1 cellular context compared by ENCODE assay signal in genomic region chr17:81683584-81684441, GRCh38.
TF ChIP-seq lines count a peak whose summit lies in the region.

Gene ARL16 (minus strand): TSS chr17:81683797. CDS start chr17:81683753, 44 bp downstream.
Gene HGS (plus strand): TSS chr17:81684011. CDS start chr17:81684067, 56 bp downstream.

TF ChIP-seq in K562, 482 proteins besides CTCF, POLR2A, EP300 and RAD21 (continued from another document and continues in another):
- no peak; the same call in 1 of the 2 replicates for TF ChIP-seq BCOR (IDR thresholded peaks at IDR 0.05)
- TF ChIP-seq CBX5 (IDR thresholded peaks at IDR 0.05; ENCODE audit: borderline replicate concordance, low read depth): no peak
- no peak for TF ChIP-seq ZSCAN32 (CRISPR knock-in tag; IDR thresholded peaks at IDR 0.05)
- no peak for TF ChIP-seq HNRNPL (IDR thresholded peaks at IDR 0.05; ENCODE audit: low read depth, low read length)
- TF ChIP-seq FOXP1 (CRISPR knock-in tag; IDR thresholded peaks at IDR 0.05): no peak
- TF ChIP-seq RBM34 (IDR thresholded peaks at IDR 0.05; ENCODE audit: borderline replicate concordance, insufficient read depth, low read length): no peak
- TF ChIP-seq ERF (CRISPR knock-in tag; IDR thresholded peaks at IDR 0.05): 0 out of 2 replicates have a peak, but pooled peaks have one; percentile 37
- no peak for TF ChIP-seq AFF1 (IDR thresholded peaks at IDR 0.05; ENCODE audit: low read depth in 1 of 2, partially characterized antibody in 2 of 2)
- TF ChIP-seq LEF1 (IDR thresholded peaks at IDR 0.05): 0 out of 2 replicates have a peak, but pooled peaks have one; percentile 21
- no peak for TF ChIP-seq ZBTB43 (CRISPR knock-in tag; IDR thresholded peaks at IDR 0.05)
- no peak for TF ChIP-seq TCF7 (IDR thresholded peaks at IDR 0.05; ENCODE audit: borderline replicate concordance)
- peak; percentile 65 for TF ChIP-seq POU5F1 (IDR thresholded peaks at IDR 0.05; ENCODE audit: borderline replicate concordance, low read depth, low read length, partially characterized antibody)
- TF ChIP-seq GABPB1 (CRISPR knock-in tag; IDR thresholded peaks at IDR 0.05): peak; percentile 92
- no peak for TF ChIP-seq POLR2AphosphoS2 (IDR thresholded peaks at IDR 0.05; ENCODE audit: low read length)
- TF ChIP-seq MLLT1 (IDR thresholded peaks at IDR 0.05): peak in 1 of 2 experiments; percentile 93; a peak in 2 of 4 replicates
- TF ChIP-seq ARID3B (CRISPR knock-in tag; IDR thresholded peaks at IDR 0.05; ENCODE audit: borderline replicate concordance): no peak
- no peak for TF ChIP-seq TGIF2 (CRISPR knock-in tag; IDR thresholded peaks at IDR 0.05)
- no peak for TF ChIP-seq RFX5 (IDR thresholded peaks at IDR 0.05; ENCODE audit: low read depth, low read length)
- 0 out of 2 replicates have a peak, but pooled peaks have one; percentile 25 for TF ChIP-seq ETV5 (CRISPR knock-in tag; IDR thresholded peaks at IDR 0.05; ENCODE audit: low read depth)
- TF ChIP-seq ZNF311 (CRISPR knock-in tag; IDR thresholded peaks at IDR 0.05): no peak
- TF ChIP-seq PATZ1 (CRISPR knock-in tag; IDR thresholded peaks at IDR 0.05; ENCODE audit: borderline replicate concordance): no peak
- TF ChIP-seq TBL1XR1 (IDR thresholded peaks at IDR 0.05; ENCODE audit: low read length in 2 of 2): no peak
- no peak for TF ChIP-seq ZNF232 (CRISPR knock-in tag; IDR thresholded peaks at IDR 0.05)
- no peak for TF ChIP-seq RBM39 (optimal IDR thresholded peaks at IDR 0.05; ENCODE audit: low read depth, low read length)
- no peak for TF ChIP-seq CBX8 (IDR thresholded peaks at IDR 0.05; ENCODE audit: borderline replicate concordance, extremely low read depth, low read depth, low read length, poor library complexity, severe bottlenecking)
- TF ChIP-seq ZNF174 (CRISPR knock-in tag; IDR thresholded peaks at IDR 0.05): no peak
- no peak for TF ChIP-seq NFIC (IDR thresholded peaks at IDR 0.05)
- no peak for TF ChIP-seq ZNF79 (CRISPR knock-in tag; IDR thresholded peaks at IDR 0.05; ENCODE audit: low read depth)
- no peak for TF ChIP-seq TCF3 (CRISPR knock-in tag; IDR thresholded peaks at IDR 0.05)
- no peak for TF ChIP-seq TAL1 (IDR thresholded peaks at IDR 0.05)
- no peak for TF ChIP-seq HMGXB4 (CRISPR knock-in tag; IDR thresholded peaks at IDR 0.05)
- no peak for TF ChIP-seq ETV1 (tag; conservative IDR thresholded peaks at IDR 0.05; ENCODE audit: low read depth)
- TF ChIP-seq MEF2A (IDR thresholded peaks at IDR 0.05; ENCODE audit: control insufficient read depth, low read depth, low read length): no peak
- TF ChIP-seq HDGF (IDR thresholded peaks at IDR 0.05): no peak
- TF ChIP-seq NFIX (CRISPR knock-in tag; IDR thresholded peaks at IDR 0.05; ENCODE audit: low read depth): no peak
- TF ChIP-seq ZNF121 (CRISPR knock-in tag; conservative IDR thresholded peaks at IDR 0.05): no peak
- no peak for TF ChIP-seq RUNX1 (IDR thresholded peaks at IDR 0.05; ENCODE audit: low read depth)
- TF ChIP-seq ZNF449 (CRISPR knock-in tag; IDR thresholded peaks at IDR 0.05): no peak
- no peak for TF ChIP-seq ZNF280A (IDR thresholded peaks at IDR 0.05; ENCODE audit: low read depth, partially characterized antibody)
- no peak for TF ChIP-seq ARHGAP35 (IDR thresholded peaks at IDR 0.05; ENCODE audit: partially characterized antibody)
- TF ChIP-seq SIN3B (IDR thresholded peaks at IDR 0.05; ENCODE audit: low read depth): peak; percentile 77
- peak; percentile 70 for TF ChIP-seq TEAD4 (IDR thresholded peaks at IDR 0.05; ENCODE audit: low read length)
- TF ChIP-seq TEAD4 (CRISPR knock-in tag; IDR thresholded peaks at IDR 0.05; ENCODE audit: borderline replicate concordance): no peak
- no peak for TF ChIP-seq YBX1 (IDR thresholded peaks at IDR 0.05)
- TF ChIP-seq ZNF140 (CRISPR knock-in tag; IDR thresholded peaks at IDR 0.05): no peak
- TF ChIP-seq RFX7 (CRISPR knock-in tag; IDR thresholded peaks at IDR 0.05): no peak
- no peak for TF ChIP-seq NFRKB (IDR thresholded peaks at IDR 0.05; ENCODE audit: low read depth)
- TF ChIP-seq SNAPC5 (CRISPR knock-in tag; IDR thresholded peaks at IDR 0.05): no peak
- no peak for TF ChIP-seq MCM3 (IDR thresholded peaks at IDR 0.05)
- no peak for TF ChIP-seq ZHX1 (conservative IDR thresholded peaks at IDR 0.05; ENCODE audit: low read length)
